In the genomic region with DNA sequence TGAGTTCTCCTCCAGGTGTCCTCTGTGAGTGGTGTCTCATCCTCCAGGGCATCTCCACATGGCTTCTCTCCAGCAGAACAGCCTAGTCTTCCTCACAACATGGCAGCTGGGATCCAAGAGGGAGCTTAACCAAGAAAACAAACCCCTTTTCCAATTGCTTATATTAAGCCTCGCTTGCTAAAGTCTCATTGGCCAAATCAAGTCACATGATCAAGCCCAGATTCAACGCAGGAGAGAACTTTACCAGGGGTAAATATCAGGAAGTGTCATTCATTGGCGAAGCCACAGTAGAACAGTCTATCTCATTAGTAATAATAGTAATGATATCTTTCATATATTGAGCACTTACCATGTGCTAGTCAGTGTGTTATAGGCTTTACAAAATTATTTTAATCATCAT, we compare ENCODE assay signal across 14 cellular contexts.
"Had no signal": no experiment of that assay in that cellular context is flagged by ENCODE, and none has a peak within 500 bp of the region (broad histone marks: within the 10 kb centered on the region; RNA-seq: fewer than 3 reads in every experiment).

No MANE protein-coding gene starts in this region.

- H3K27ac ChIP-seq: cardiac muscle cell, dorsolateral prefrontal cortex, gastroesophageal sphincter had no signal

- H3K4me3 Mint-ChIP-seq: activated naive CD4-positive, alpha-beta T cell treated with anti-CD3 and anti-CD28 coated beads for 36 hours; activated T-helper 1 cell treated with anti-CD3 and anti-CD28 coated beads, Interleukin-12 subunit alpha, Interleukin-12 subunit beta, Interleukin-2, Interleukin-4 antibody, amounts not matched to agents 30 ng/mL and 10 ng/mL and 1 ng/mL, durations not matched to agents 14 hours and 24 hours and 36 hours; nephron; type B pancreatic cell had no signal

- H3K27me3 Mint-ChIP-seq: type B pancreatic cell had no signal

- H3K9me3 ChIP-seq: gastroesophageal sphincter, heart right ventricle had no signal

- H3K36me3 Mint-ChIP-seq: type B pancreatic cell had no signal

- H3K27ac Mint-ChIP-seq: activated naive CD4-positive, alpha-beta T cell treated with anti-CD3 and anti-CD28 coated beads for 36 hours; activated T-helper 1 cell treated with anti-CD3 and anti-CD28 coated beads, Interleukin-12 subunit alpha, Interleukin-12 subunit beta, Interleukin-2, Interleukin-4 antibody, amounts not matched to agents 30 ng/mL and 10 ng/mL and 1 ng/mL, durations not matched to agents 14 hours and 24 hours and 36 hours; nephron; type B pancreatic cell had no signal

- H3K36me3 ChIP-seq: cardiac muscle cell, gastroesophageal sphincter, heart right ventricle had no signal

- ATAC-seq: gastroesophageal sphincter; heart right ventricle; stimulated activated naive CD8-positive, alpha-beta T cell treated with anti-CD3 and anti-CD28 coated beads, Interleukin-15, Interleukin-2, amounts not matched to agents 100 U/mL and 50 U/mL, for 24 hours had no signal

- H3K27me3 ChIP-seq: cardiac muscle cell, dorsolateral prefrontal cortex, gastroesophageal sphincter, heart right ventricle had no signal

- H3K9me3 Mint-ChIP-seq: activated naive CD4-positive, alpha-beta T cell treated with anti-CD3 and anti-CD28 coated beads for 36 hours; type B pancreatic cell had no signal

- DNase-seq: activated CD4-positive, alpha-beta T cell treated with anti-CD3 and anti-CD28 coated beads for 48 hours; activated naive CD4-positive, alpha-beta T cell treated with anti-CD3 and anti-CD28 coated beads for 36 hours; dorsolateral prefrontal cortex; erythroblast; heart right ventricle; occipital lobe; stimulated activated CD4-positive, alpha-beta T cell treated with anti-CD3 and anti-CD28 coated beads, Interleukin-4, amount 100 ng/mL, for 1 hour; stimulated activated naive CD8-positive, alpha-beta T cell treated with anti-CD3 and anti-CD28 coated beads, Interleukin-15, Interleukin-2, amounts not matched to agents 100 U/mL and 50 U/mL, for 24 hours; T-helper 2 cell had no signal

- H3K4me3 ChIP-seq: cardiac muscle cell, dorsolateral prefrontal cortex, gastroesophageal sphincter, heart right ventricle had no signal
